ENCODE assay signal across 8 cellular contexts in genomic region chr1:54971317-54971791, GRCh38. TPM values are rescaled to one million over a fixed set of nuclear protein-coding genes. Genes with fewer than 3 reads are reported as not detected.
A peak's percentile ranks its signal among the peaks of the same experiment; 100 is the strongest.
DNase-seq lines count a peak whose midpoint lies in the region; ATAC-seq, FAIRE-seq and TF ChIP-seq lines count a peak whose summit lies in the region.

No MANE protein-coding gene starts in this region.

- DNase-seq in EL (peak; percentile 45), H1 (ENCODE audit: low read depth in 1 of 2, low spot score in 2 of 2) (no peak), H9 (no peak), NCI-H1436 (lab: John Stamatoyannopoulos, UW) (no peak), immature natural killer cell (no peak)
- DNase-seq in activated CD4-positive, alpha-beta T cell treated with anti-CD3 and anti-CD28 coated beads, Interleukin-2, amount 50 U/mL, for 1 hour: no peak

- POLR2A ChIA-PET in H1 (lab: Charles Lee; ENCODE audit: partially characterized antibody): interaction anchor here (0.8 to 1.2 kb wide), 2 partner anchors 10 to 25 kb away, joined by 3 to 5 read pairs; no protein-coding TSS in a partner anchor

- no peak overlapping the region for H2BK12ac ChIP-seq in H1 (ENCODE audit: low read depth, low read length)
- no peak overlapping the region for H2BK12ac ChIP-seq in H9 (ENCODE audit: insufficient read length, low read depth, low read length)

- TF ChIP-seq CTCF in H1 (IDR thresholded peaks at IDR 0.05; ENCODE audit: control extremely low read depth in 1 of 3, insufficient read depth in 1 of 3, low read depth in 1 of 3, low read length in 3 of 3) (no peak), H9 (conservative IDR thresholded peaks at IDR 0.05) (no peak)

- H3K79me2 ChIP-seq in H1 (ENCODE audit: control insufficient read depth in 1 of 2, insufficient read depth in 2 of 2, low read length in 2 of 2) (no peaks in the 10 kb centered on the region), H9 (ENCODE audit: insufficient read depth, low read length) (no peaks in the 10 kb centered on the region)

- H2BK120ac ChIP-seq in H1 (replicated peaks; ENCODE audit: low read depth, low read length) (no peak overlapping the region), H9 (ENCODE audit: low read depth, low read length, poor library complexity, severe bottlenecking) (no peak overlapping the region)

- H3K56ac ChIP-seq in H1 (replicated peaks; ENCODE audit: insufficient read length, low read depth, low read length) (no peak overlapping the region), H9 (ENCODE audit: insufficient read length, low read depth, low read length) (no peak overlapping the region)

- TF ChIP-seq RAD21 in H1 (IDR thresholded peaks at IDR 0.05 in 1 of 2, conservative IDR thresholded peaks at IDR 0.05 in 1 of 2; ENCODE audit: low read depth in 2 of 2, low read length in 2 of 2): no peak

- H3K4me3 ChIP-seq in H1 (ENCODE audit: extremely low read depth in 1 of 4, insufficient read depth in 2 of 4, low read depth in 3 of 4, low read length in 4 of 4): no peak overlapping the region

- H3K9me3 Mint-ChIP-seq in H9 (no peaks in the 10 kb centered on the region; a peak in 1 of 5 replicates), immature natural killer cell (peaks cover 0 to 1% (median 0%) of the 10 kb centered on the region in 6 donors)

- H3K36me3 ChIP-seq in H1 (ENCODE audit: control insufficient read depth in 2 of 4, insufficient read depth in 4 of 4, low read length in 3 of 4): no peaks in the 10 kb centered on the region

- no peak overlapping the region for H3K4me3 Mint-ChIP-seq in H9
- H3K4me3 Mint-ChIP-seq in immature natural killer cell: no peak overlapping the region

- no peak overlapping the region for H3K9ac ChIP-seq in H1 (replicated peaks in 1 of 4; ENCODE audit: extremely low read depth in 1 of 4, low read depth in 3 of 4, low read length in 3 of 4)
- no peak overlapping the region for H3K9ac ChIP-seq in H9 (ENCODE audit: extremely low read depth, insufficient read length, low read length)

- H2BK20ac ChIP-seq in H1 (ENCODE audit: low read length): no peak overlapping the region
- H2BK20ac ChIP-seq in H9 (ENCODE audit: low read depth, low read length, poor library complexity, severe bottlenecking): no peak overlapping the region

- H3K36me3 Mint-ChIP-seq in H9 (ENCODE audit: insufficient read depth in 1 of 3, low read depth in 3 of 3) (no peaks in the 10 kb centered on the region; a peak in 1 of 7 replicates), immature natural killer cell (no peaks in the 10 kb centered on the region)

- peaks cover 16 to 26% of the 10 kb centered on the region in 2 experiments for H3K4me1 Mint-ChIP-seq in H9
- H3K4me1 Mint-ChIP-seq in immature natural killer cell: peaks cover under 1 to 2% of the 10 kb centered on the region in 2 donors

- CTCF ChIA-PET in H1 (lab: Charles Lee; ENCODE audit: partially characterized antibody): interaction anchor here (0.7 to 4.3 kb wide), 11 partner anchors 8 to 1419 kb away, joined by 3 to 31 read pairs (median 16); no protein-coding TSS in a partner anchor

- H3K4ac ChIP-seq in H1 (replicated peaks; ENCODE audit: insufficient read length, low read depth, low read length) (no peak overlapping the region), H9 (ENCODE audit: low read depth, low read length) (no peak overlapping the region)

- no peak for TF ChIP-seq POLR2A in H1 (IDR thresholded peaks at IDR 0.05; ENCODE audit: control extremely low read depth in 1 of 2, low read depth in 2 of 2, low read length in 2 of 2)

- H4K5ac ChIP-seq in H1 (ENCODE audit: insufficient read length, low read depth, low read length): no peak overlapping the region
- no peak overlapping the region for H4K5ac ChIP-seq in H9 (ENCODE audit: insufficient read length, low read depth, low read length)

- no peak overlapping the region for H4K8ac ChIP-seq in H1 (ENCODE audit: extremely low read depth, insufficient read depth, low read length)
- H4K8ac ChIP-seq in H9 (replicated peaks; ENCODE audit: insufficient read length, low read depth, low read length): no peak overlapping the region

- no peak overlapping the region for H2BK5ac ChIP-seq in H1 (ENCODE audit: low read depth, low read length)
- H2BK5ac ChIP-seq in H9 (ENCODE audit: insufficient read length, low read length): no peak overlapping the region

- H2AK5ac ChIP-seq in H1 (ENCODE audit: low read depth, low read length): 0 out of 2 replicates have a peak overlapping the region, but pooled peaks have one; percentile 42
- no peak overlapping the region for H2AK5ac ChIP-seq in H9 (ENCODE audit: insufficient read length, low read length)

- H3K27me3 Mint-ChIP-seq in H9 (ENCODE audit: low read depth) (peaks cover 7% of the 10 kb centered on the region), immature natural killer cell (ENCODE audit: low read depth in 3 of 3) (peaks cover 0 to 10% (median 3%) of the 10 kb centered on the region in 3 donors)

- H3K4me1 ChIP-seq in H1 (replicated peaks in 1 of 4; ENCODE audit: control insufficient read depth in 3 of 4, insufficient read depth in 4 of 4, low read length in 3 of 4): no peaks in the 10 kb centered on the region; a peak in 1 of 7 replicates
- no peaks in the 10 kb centered on the region for H3K4me1 ChIP-seq in H9 (ENCODE audit: insufficient read depth, low read length)

- H2BK15ac ChIP-seq in H1 (ENCODE audit: low read length) (no peak overlapping the region), H9 (ENCODE audit: low read depth, low read length) (no peak overlapping the region)

- H2AFZ ChIP-seq in H1 (ENCODE audit: low read length) (no peak overlapping the region), H9 (ENCODE audit: low read length) (no peak overlapping the region)

- 87% methylated on average over 7 of the region's 7 CpGs; no CpG with 5 or more reads in 1 of the 2 experiments for WGBS in H1 (ENCODE audit: extremely low coverage in 1 of 2, insufficient coverage in 1 of 2, insufficient read length in 1 of 2, insufficient replicate concordance in 2 of 2, low coverage in 1 of 2, low lambda C conversion rate in 2 of 2, missing lambda C conversion rate in 1 of 2), 2 experiments
- WGBS in H9 (ENCODE audit: extremely low coverage, insufficient read length, low lambda C conversion rate): no CpG with 5 or more reads among the region's 7 CpGs

- H3K14ac ChIP-seq in H1 (ENCODE audit: insufficient read length): no peak overlapping the region
- H3K14ac ChIP-seq in H9 (ENCODE audit: insufficient read depth, low read length): no peak overlapping the region

- peak; percentile 88 for ATAC-seq in GM21390 (IDR thresholded peaks at IDR 0.05; ENCODE audit: unreplicated experiment)
- peak; percentile 69 for ATAC-seq in HG03460 (IDR thresholded peaks at IDR 0.05; ENCODE audit: unreplicated experiment)

- no peaks in the 10 kb centered on the region for H3K79me1 ChIP-seq in H1 (ENCODE audit: low read depth, low read length)
- no peaks in the 10 kb centered on the region for H3K79me1 ChIP-seq in H9 (ENCODE audit: insufficient read depth, low read depth, low read length, poor library complexity, severe bottlenecking)

- FAIRE-seq in H1 (lab: Jason Lieb, UNC): no peak

- H3K27me3 ChIP-seq in H1 (replicated peaks in 1 of 4; ENCODE audit: control insufficient read depth in 3 of 4, extremely low read depth in 1 of 4, insufficient read depth in 3 of 4, low read length in 3 of 4) (no peaks in the 10 kb centered on the region), H9 (ENCODE audit: insufficient read depth, low read length) (no peaks in the 10 kb centered on the region)

- H3K4me2 ChIP-seq in H1 (ENCODE audit: insufficient read depth in 1 of 2, low read depth in 2 of 2, low read length in 2 of 2) (no peak overlapping the region), H9 (ENCODE audit: insufficient read depth, insufficient read length, low read length) (no peak overlapping the region)

- H3K27ac Mint-ChIP-seq in H9 (no peak overlapping the region), immature natural killer cell (no peak overlapping the region)

- H3K23ac ChIP-seq in H1 (ENCODE audit: insufficient read length): no peak overlapping the region
- H3K23ac ChIP-seq in H9 (ENCODE audit: insufficient read length, low read depth, low read length): no peak overlapping the region

- no peaks in the 10 kb centered on the region for H4K20me1 ChIP-seq in H1 (replicated peaks in 1 of 2; ENCODE audit: control insufficient read depth in 1 of 2, insufficient read depth in 2 of 2, low read length in 2 of 2)
- no peaks in the 10 kb centered on the region for H4K20me1 ChIP-seq in H9 (ENCODE audit: control insufficient read depth, insufficient read depth, insufficient read length)

- H3K23me2 ChIP-seq in H1 (ENCODE audit: low read depth, low read length) (no peaks in the 10 kb centered on the region), H9 (ENCODE audit: insufficient read length, low read depth, low read length, poor library complexity, severe bottlenecking) (no peaks in the 10 kb centered on the region)

- H3K27ac ChIP-seq in H1 (ENCODE audit: low read depth, low read length) (no peak overlapping the region), H9 (ENCODE audit: insufficient read length, low read depth, low read length) (no peak overlapping the region)

- H4K91ac ChIP-seq in H1 (replicated peaks; ENCODE audit: insufficient read length, low read length): peak overlapping the region; percentile 62
- H4K91ac ChIP-seq in H9 (ENCODE audit: insufficient read length, low read depth, low read length): no peak overlapping the region

- H3K18ac ChIP-seq in H1 (ENCODE audit: extremely low read depth, low read length): no peak overlapping the region
- no peak overlapping the region for H3K18ac ChIP-seq in H9 (ENCODE audit: insufficient read length, low read depth, low read length)

- H3K9me3 ChIP-seq in H1 (ENCODE audit: insufficient read depth in 2 of 2, low read depth in 1 of 2, low read length in 1 of 2) (no peaks in the 10 kb centered on the region), H9 (ENCODE audit: control insufficient read depth, low read depth, low read length) (no peaks in the 10 kb centered on the region)

- no peak overlapping the region for H3T11ph ChIP-seq in H9 (ENCODE audit: low read length)

- TF ChIP-seq EP300 in H1 (IDR thresholded peaks at IDR 0.05; ENCODE audit: borderline replicate concordance in 1 of 2, low read depth in 2 of 2, low read length in 2 of 2): no peak

RNA-seq across cellular contexts. Expression of gene TMEM61, which starts 9.1 kb away (rescaled TPM):
- 0.50 and 0.54 TPM in 2 replicates for total RNA-seq in H1 (2021; fragmentation: NEBNext Ultra II Directional; extraction: Animal tissue kit (Norgen Biotek cat#: 25700))
- polyA plus RNA-seq in H1 (2011; rRNA removed) (1.4 and 2.0 TPM in 2 replicates), immature natural killer cell (not detected)
- polyA plus RNA-seq in H1 (2011; cell fraction: cytosol; rRNA removed): 0.88 TPM
- 1.2 TPM for polyA plus RNA-seq in H1 (2011; cell fraction: nucleus; rRNA removed)
- polyA plus RNA-seq in H1 (2012, experiment 1 of 2): 0.25 to 0.92 TPM (median 0.80 TPM) in 3 of 4 replicates, not detected in the other
- 1.0 TPM for polyA plus RNA-seq in H1 (2012, experiment 2 of 2)
- 1.4 TPM for polyA plus RNA-seq in H1 (2013, experiment 1 of 2)
- polyA plus RNA-seq in H1 (2013, experiment 2 of 2): 0.94 TPM
- polyA minus RNA-seq in H1 (2011; rRNA and poly(A)+ RNA removed): 0.35 TPM in 1 of 2 replicates, not detected in the other
- polyA minus RNA-seq in H1 (2011; cell fraction: cytosol; rRNA and poly(A)+ RNA removed): not detected
- not detected for polyA minus RNA-seq in H1 (2011; cell fraction: nucleus; rRNA and poly(A)+ RNA removed)
- 0.61 and 1.0 TPM in 2 replicates for total RNA-seq in H9 (2021)

RNA-seq across cellular contexts. Expression of gene BSND, which starts 27.4 kb away (rescaled TPM):
- 0.40 and 0.43 TPM in 2 replicates for total RNA-seq in H1 (2021; fragmentation: NEBNext Ultra II Directional; extraction: Animal tissue kit (Norgen Biotek cat#: 25700))
- 0.52 and 0.68 TPM in 2 replicates for polyA plus RNA-seq in H1 (2011; rRNA removed)
- 0.67 TPM for polyA plus RNA-seq in H1 (2011; cell fraction: cytosol; rRNA removed)
- 1.0 TPM for polyA plus RNA-seq in H1 (2011; cell fraction: nucleus; rRNA removed)
- 0.37 to 0.74 TPM (median 0.55 TPM) in 4 replicates for polyA plus RNA-seq in H1 (2012, experiment 1 of 2)
- 0.50 TPM for polyA plus RNA-seq in H1 (2012, experiment 2 of 2)
- polyA plus RNA-seq in H1 (2013, experiment 1 of 2): 0.26 TPM
- polyA plus RNA-seq in H1 (2013, experiment 2 of 2): 0.26 TPM
- 0.39 and 0.54 TPM in 2 replicates for polyA minus RNA-seq in H1 (2011; rRNA and poly(A)+ RNA removed)
- polyA minus RNA-seq in H1 (2011; cell fraction: cytosol; rRNA and poly(A)+ RNA removed): not detected
- polyA minus RNA-seq in H1 (2011; cell fraction: nucleus; rRNA and poly(A)+ RNA removed): 0.70 TPM
- total RNA-seq in H9 (2021): 0.17 and 0.35 TPM in 2 replicates
- polyA plus RNA-seq in immature natural killer cell: not detected
